1 cellular context compared by ENCODE assay signal in genomic region chr5:98794414-98795080, GRCh38.
TF ChIP-seq lines count a peak whose summit lies in the region.

No MANE protein-coding gene starts in this region.

TF ChIP-seq in IMR-90, 13 proteins besides CTCF, POLR2A, EP300 and RAD21:
- TF ChIP-seq RCOR1 (IDR thresholded peaks at IDR 0.05; ENCODE audit: insufficient replicate concordance, low read length) = no peak
- TF ChIP-seq USF2 (IDR thresholded peaks at IDR 0.05; ENCODE audit: low read depth, low read length) = no peak
- TF ChIP-seq, protein P1, sequence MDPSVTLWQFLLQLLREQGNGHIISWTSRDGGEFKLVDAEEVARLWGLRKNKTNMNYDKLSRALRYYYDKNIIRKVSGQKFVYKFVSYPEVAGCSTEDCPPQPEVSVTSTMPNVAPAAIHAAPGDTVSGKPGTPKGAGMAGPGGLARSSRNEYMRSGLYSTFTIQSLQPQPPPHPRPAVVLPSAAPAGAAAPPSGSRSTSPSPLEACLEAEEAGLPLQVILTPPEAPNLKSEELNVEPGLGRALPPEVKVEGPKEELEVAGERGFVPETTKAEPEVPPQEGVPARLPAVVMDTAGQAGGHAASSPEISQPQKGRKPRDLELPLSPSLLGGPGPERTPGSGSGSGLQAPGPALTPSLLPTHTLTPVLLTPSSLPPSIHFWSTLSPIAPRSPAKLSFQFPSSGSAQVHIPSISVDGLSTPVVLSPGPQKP (IDR thresholded peaks at IDR 0.05; ENCODE audit: borderline replicate concordance, low read depth, low read length) = no peak
- TF ChIP-seq MXI1 (IDR thresholded peaks at IDR 0.05; ENCODE audit: borderline replicate concordance, low read depth, low read length) = no peak
- no peak for TF ChIP-seq MAFK (IDR thresholded peaks at IDR 0.05; ENCODE audit: low read depth, low read length)
- TF ChIP-seq BHLHE40 (IDR thresholded peaks at IDR 0.05; ENCODE audit: low read depth, low read length) = no peak
- TF ChIP-seq RFX5 (IDR thresholded peaks at IDR 0.05; ENCODE audit: low read depth, low read length) = no peak
- TF ChIP-seq MAZ (IDR thresholded peaks at IDR 0.05; ENCODE audit: borderline replicate concordance, low read depth, low read length) = no peak
- TF ChIP-seq SMC3 (IDR thresholded peaks at IDR 0.05; ENCODE audit: low read depth, low read length) = no peak
- TF ChIP-seq NFE2L2 (IDR thresholded peaks at IDR 0.05; ENCODE audit: low read depth, low read length) = no peak
- TF ChIP-seq CEBPB (IDR thresholded peaks at IDR 0.05; ENCODE audit: low read depth, low read length) = no peak
- TF ChIP-seq FOS (IDR thresholded peaks at IDR 0.05; ENCODE audit: low read depth, low read length) = no peak
- no peak for TF ChIP-seq CHD1 (IDR thresholded peaks at IDR 0.05; ENCODE audit: low read depth, low read length)
